Comparison of ENCODE assay signal across 8 cellular contexts in genomic region chr11:96341237-96342130, GRCh38. TPM values are rescaled to one million over a fixed set of nuclear protein-coding genes. Genes with fewer than 3 reads are reported as not detected.
A peak's percentile ranks its signal among the peaks of the same experiment; 100 is the strongest.
DNase-seq lines count a peak whose midpoint lies in the region; ATAC-seq, FAIRE-seq and TF ChIP-seq lines count a peak whose summit lies in the region.

No MANE protein-coding gene starts in this region.

- peak; percentile 31 for ATAC-seq in HG03457 (IDR thresholded peaks at IDR 0.05; ENCODE audit: unreplicated experiment)

- TF ChIP-seq CTCF in bronchial epithelial cell (IDR thresholded peaks at IDR 0.05; ENCODE audit: insufficient read depth, low read length, severe bottlenecking), result peak; percentile 45

- no peaks in the 10 kb centered on the region for H3K36me3 ChIP-seq in bronchial epithelial cell (ENCODE audit: control insufficient read depth, insufficient read depth, low read length)

- no peaks in the 10 kb centered on the region for H3K27me3 ChIP-seq in bronchial epithelial cell (ENCODE audit: control insufficient read depth, insufficient read depth, low read length)

- no peak for FAIRE-seq in bronchial epithelial cell (lab: Jason Lieb, UNC)

- H3K4me3 ChIP-seq in bronchial epithelial cell (ENCODE audit: low read depth, low read length), result peak overlapping the region; percentile 57

- peak; percentile 55 for DNase-seq in NCI-H2227 (lab: John Stamatoyannopoulos, UW; ENCODE audit: unreplicated experiment)
- DNase-seq in NCI-H2227 treated with DMSO at 0.1 percent for 48 hours (lab: John Stamatoyannopoulos, UW), result no peak
- DNase-seq in UCSD-AML1 (lab: John Stamatoyannopoulos, UW; ENCODE audit: unreplicated experiment), result peak; percentile 39
- no peak for DNase-seq in bronchial epithelial cell (ENCODE audit: low read depth)
- peak; percentile 67 for DNase-seq in kidney tubule cell (ENCODE audit: low spot score)
- DNase-seq in stimulated activated CD4-positive, alpha-beta T cell treated with anti-CD3 and anti-CD28 coated beads, Interleukin-2, amount 100 ng/mL, for 24 hours, result peak; percentile 61 to 63
- no peak for DNase-seq in kidney glomerular epithelial cell (lab: John Stamatoyannopoulos, UW)

RNA-seq across cellular contexts. Expression of gene MAML2, which starts 1.5 kb away (rescaled TPM):
- total RNA-seq in bronchial epithelial cell, result 1.3 TPM in 2 replicates

RNA-seq across cellular contexts. Expression of gene CCDC82, which starts 48.2 kb away (rescaled TPM):
- total RNA-seq in bronchial epithelial cell, result 8.2 and 10.2 TPM in 2 replicates

RNA-seq across cellular contexts. Expression of gene JRKL, which starts 48.3 kb away (rescaled TPM):
- 7.6 and 10.2 TPM in 2 replicates for total RNA-seq in bronchial epithelial cell

Comparison
In these comparisons a context has a peak if more than half of its experiments do, and no peak if none do; other contexts are left out.
1. DNase-seq: peak in NCI-H2227 (single experiment), UCSD-AML1 (single experiment), kidney tubule cell (single experiment) and stimulated activated CD4-positive, alpha-beta T cell treated with anti-CD3 and anti-CD28 coated beads, Interleukin-2, amount 100 ng/mL, for 24 hours (2 of 2); none in NCI-H2227 treated with DMSO at 0.1 percent for 48 hours (single experiment), bronchial epithelial cell (single experiment) and kidney glomerular epithelial cell (single experiment).